11 cellular contexts compared by ENCODE assay signal in the genomic region with DNA sequence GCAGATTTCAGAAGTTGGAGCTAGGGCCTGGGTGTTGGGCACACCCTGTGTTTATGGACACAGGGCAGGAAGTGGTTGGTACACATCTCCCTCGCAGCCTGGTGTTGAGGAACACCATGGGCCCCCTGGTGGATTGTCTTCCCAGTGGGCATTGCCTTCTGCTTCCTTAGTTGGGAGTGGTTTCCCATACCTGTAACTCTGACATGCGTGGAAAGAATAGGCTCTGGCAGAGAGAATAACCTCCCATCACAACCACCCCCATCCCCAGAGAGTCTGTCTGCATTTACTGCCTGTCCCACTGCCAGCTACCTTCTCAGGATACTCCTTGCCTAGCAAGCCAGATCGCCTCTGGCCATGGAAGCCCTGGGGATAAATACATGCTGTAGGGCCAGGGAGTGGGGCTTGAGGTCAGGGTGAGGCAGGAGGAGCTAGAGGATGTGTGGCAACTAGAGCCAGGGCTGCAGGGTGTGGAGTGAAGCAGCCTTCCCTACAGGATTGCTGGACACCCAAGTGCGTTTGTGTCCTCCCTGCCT. TPM values are rescaled to one million over a fixed set of nuclear protein-coding genes. Genes with fewer than 3 reads are reported as not detected.
DNase-seq lines count a peak whose midpoint lies in the region; ATAC-seq and TF ChIP-seq lines count a peak whose summit lies in the region.
"Had no signal": no experiment of that assay in that cellular context is flagged by ENCODE, and none has a peak within 500 bp of the region (broad histone marks: within the 10 kb centered on the region; RNA-seq: fewer than 3 reads in every experiment).

No MANE protein-coding gene starts in this region.

- peaks cover 41% of the 10 kb centered on the region for H3K79me2 ChIP-seq in HCT116 (ENCODE audit: insufficient read depth, low read length)

- H3K9ac ChIP-seq in HCT116 (ENCODE audit: low read length): peak overlapping the region; percentile 54

- H3K9me3 Mint-ChIP-seq in CD4-positive, CD25-positive, alpha-beta regulatory T cell: no peaks in the 10 kb centered on the region
- H3K9me3 Mint-ChIP-seq in activated T-helper 17 cell treated with anti-CD3 and anti-CD28 coated beads, Interleukin-2, amount 50 U/mL, for 72 hours: no peaks in the 10 kb centered on the region

- RAD21 ChIA-PET in HCT116 (lab: Charles Lee; ENCODE audit: low non-redundant PET in 1 of 2, low total read pairs in 2 of 2, uncharacterized antibody in 2 of 2, unreplicated experiment in 2 of 2): interaction anchor here (0.9 kb wide), 2 partner anchors 15 to 38 kb away, joined by 3 read pairs; a partner anchor contains a TSS

- H3K36me3 ChIP-seq in CD4-positive, CD25-positive, alpha-beta regulatory T cell (ENCODE audit: control insufficient read depth, insufficient read depth, low read length): peaks cover 22% of the 10 kb centered on the region
- H3K36me3 ChIP-seq in HCT116 (ENCODE audit: control insufficient read depth in 1 of 2, insufficient read depth in 2 of 2, low read length in 2 of 2): peaks cover 4 to 29% of the 10 kb centered on the region in 2 experiments; a peak in 3 of 4 replicates
- no peaks in the 10 kb centered on the region for H3K36me3 ChIP-seq in mucosa of descending colon (ENCODE audit: low read depth)

- H3K27ac ChIP-seq in CD4-positive, CD25-positive, alpha-beta regulatory T cell (ENCODE audit: insufficient read depth, low read length, poor library complexity, severe bottlenecking): peak overlapping the region; percentile 16
- H3K27ac ChIP-seq in HCT116 (ENCODE audit: low read depth, low read length): peak overlapping the region; percentile 57

- H3K27me3 Mint-ChIP-seq in CD4-positive, CD25-positive, alpha-beta regulatory T cell: no peaks in the 10 kb centered on the region
- no peaks in the 10 kb centered on the region for H3K27me3 Mint-ChIP-seq in activated T-helper 17 cell treated with anti-CD3 and anti-CD28 coated beads, Interleukin-2, amount 50 U/mL, for 72 hours

- H2AFZ ChIP-seq in HCT116 (ENCODE audit: low read depth, low read length, poor library complexity, severe bottlenecking): no peak overlapping the region

- BruUV-seq in HCT116 (replicated peaks; lab: Mats Ljungman, UMichigan): no TSS peak

- ATAC-seq in CD4-positive, CD25-positive, alpha-beta regulatory T cell (ENCODE audit: low read depth in 2 of 2): peak; percentile 61 to 72
- ATAC-seq in HCT116: peak; percentile 54
- ATAC-seq in activated T-helper 17 cell treated with anti-CD3 and anti-CD28 coated beads, Interleukin-2, amount 50 U/mL, for 72 hours (replicated peaks): peak; percentile 23
- ATAC-seq in mucosa of descending colon: peak; percentile 80
- no peak for ATAC-seq in GM18502 (IDR thresholded peaks at IDR 0.05; ENCODE audit: poor library complexity, unreplicated experiment)
- no peak for ATAC-seq in HG02678 (IDR thresholded peaks at IDR 0.05; ENCODE audit: unreplicated experiment)

- no peaks in the 10 kb centered on the region for H3K9me2 ChIP-seq in HCT116 (ENCODE audit: insufficient read depth)

- H3K9me3 ChIP-seq in CD4-positive, CD25-positive, alpha-beta regulatory T cell (ENCODE audit: control insufficient read depth in 2 of 2, low read length in 2 of 2): no peaks in the 10 kb centered on the region
- H3K9me3 ChIP-seq in HCT116 (ENCODE audit: control insufficient read depth in 1 of 2, insufficient read depth in 1 of 2, low read depth in 1 of 2, low read length in 2 of 2) (no peaks in the 10 kb centered on the region), mucosa of descending colon (no peaks in the 10 kb centered on the region)

- TF ChIP-seq RAD21 in HCT116 (IDR thresholded peaks at IDR 0.05; ENCODE audit: low read depth): peak; percentile 51

- DNase-seq in CD4-positive, CD25-positive, alpha-beta regulatory T cell: peak in 2 of 3 donors; percentile 23 to 62
- DNase-seq in HCT116 (ENCODE audit: low read depth, low spot score): no peak
- DNase-seq in mucosa of descending colon: peak in 1 of 3 donors; percentile 53
- no peak for DNase-seq in NCI-H1105 (lab: John Stamatoyannopoulos, UW)
- DNase-seq in NCI-H1436 (lab: John Stamatoyannopoulos, UW): no peak
- DNase-seq: activated CD4-positive, alpha-beta T cell treated with anti-CD3 and anti-CD28 coated beads, Interleukin-2, amount 50 U/mL, for 48 hours; glutamatergic neuron; MM.1S had no signal

- POLR2A ChIA-PET in HCT116 (lab: Charles Lee): interaction anchor here (1.1 to 1.4 kb wide), 2 partner anchors 12 to 18 kb away, joined by 3 to 4 read pairs; a partner anchor contains a TSS

- CTCF ChIA-PET in HCT116 (lab: Charles Lee): interaction anchor here (0.7 to 3.1 kb wide), 6 partner anchors 8 to 321 kb away, joined by 3 to 25 read pairs (median 14); no protein-coding TSS in a partner anchor

- intact Hi-C loops in HCT116 (cut with micrococcal nuclease): loop anchor here (5.0 kb wide), 1 partner anchor 593 kb away; no protein-coding TSS in a partner anchor
- intact Hi-C loops in mucosa of descending colon (cut with DNase I, micrococcal nuclease): no loop called here

- peaks cover 4 to 37% (median 23%) of the 10 kb centered on the region in 4 donors for H3K4me1 Mint-ChIP-seq in CD4-positive, CD25-positive, alpha-beta regulatory T cell
- H3K4me1 Mint-ChIP-seq in activated T-helper 17 cell treated with anti-CD3 and anti-CD28 coated beads, Interleukin-2, amount 50 U/mL, for 72 hours: peaks cover 11% of the 10 kb centered on the region

- peak overlapping the region in 3 of 4 donors; percentile 6 to 64 (median 46) for H3K4me3 Mint-ChIP-seq in CD4-positive, CD25-positive, alpha-beta regulatory T cell
- no peak overlapping the region for H3K4me3 Mint-ChIP-seq in activated T-helper 17 cell treated with anti-CD3 and anti-CD28 coated beads, Interleukin-2, amount 50 U/mL, for 72 hours

- peak overlapping the region; percentile 88 to 94 (median 93) for H3K27ac Mint-ChIP-seq in CD4-positive, CD25-positive, alpha-beta regulatory T cell
- H3K27ac Mint-ChIP-seq in activated T-helper 17 cell treated with anti-CD3 and anti-CD28 coated beads, Interleukin-2, amount 50 U/mL, for 72 hours: peak overlapping the region; percentile 87

- TF ChIP-seq CTCF in HCT116 (IDR thresholded peaks at IDR 0.05 in 2 of 3, conservative IDR thresholded peaks at IDR 0.05 in 1 of 3; ENCODE audit: borderline replicate concordance in 1 of 3, insufficient read depth in 1 of 3, low read depth in 2 of 3, low read length in 2 of 3) (peak; percentile 30 to 52 (median 41); a peak in 4 of 6 replicates), mucosa of descending colon (IDR thresholded peaks at IDR 0.05) (no peak)

- peaks cover 13% of the 10 kb centered on the region for H3K36me3 Mint-ChIP-seq in CD4-positive, CD25-positive, alpha-beta regulatory T cell
- H3K36me3 Mint-ChIP-seq in activated T-helper 17 cell treated with anti-CD3 and anti-CD28 coated beads, Interleukin-2, amount 50 U/mL, for 72 hours (ENCODE audit: low read depth): peaks cover 29% of the 10 kb centered on the region

- TF ChIP-seq POLR2A in HCT116 (IDR thresholded peaks at IDR 0.05; ENCODE audit: borderline replicate concordance, extremely low read depth, insufficient read depth, insufficient read length): no peak

- H3K27me3 ChIP-seq in CD4-positive, CD25-positive, alpha-beta regulatory T cell (ENCODE audit: control insufficient read depth, insufficient read depth, low read length): no peaks in the 10 kb centered on the region
- H3K27me3 ChIP-seq in HCT116 (ENCODE audit: insufficient read depth, low read length): no peaks in the 10 kb centered on the region

- no peaks in the 10 kb centered on the region for H4K20me1 ChIP-seq in HCT116 (ENCODE audit: insufficient read depth)

- H3K4me1 ChIP-seq in CD4-positive, CD25-positive, alpha-beta regulatory T cell (ENCODE audit: control insufficient read depth, insufficient read depth, low read length, poor library complexity, severe bottlenecking): peaks cover 25% of the 10 kb centered on the region
- H3K4me1 ChIP-seq in HCT116 (ENCODE audit: control insufficient read depth in 1 of 2, insufficient read depth in 2 of 2, low read length in 2 of 2) (peaks cover 27 to 50% of the 10 kb centered on the region in 2 experiments), mucosa of descending colon (ENCODE audit: low read depth) (peaks cover 7% of the 10 kb centered on the region)

- H3K4me2 ChIP-seq in HCT116 (ENCODE audit: low read length): peak overlapping the region; percentile 76

- H3K4me3 ChIP-seq in CD4-positive, CD25-positive, alpha-beta regulatory T cell (ENCODE audit: low read depth, low read length): no peak overlapping the region
- 0 out of 4 replicates have a peak overlapping the region, but pooled peaks of 1 of the 2 experiments have one; percentile 11 for H3K4me3 ChIP-seq in HCT116 (replicated peaks in 1 of 2; ENCODE audit: low read depth in 1 of 2, low read length in 2 of 2)
- H3K4me3 ChIP-seq in mucosa of descending colon: no peak overlapping the region

RNA-seq across cellular contexts. Expression of a gene that starts 14.7 kb away (rescaled TPM):
- total RNA-seq in CD4-positive, CD25-positive, alpha-beta regulatory T cell: 0.30 TPM
- polyA plus RNA-seq in CD4-positive, CD25-positive, alpha-beta regulatory T cell: not detected
- total RNA-seq in HCT116 (2021; ENCODE audit: unreplicated experiment) (1.2 TPM), mucosa of descending colon (1 to 10 TPM in 1 of 3 donors, under 1 TPM in 2; 0.23 to 1.2 (median 0.46) TPM)
- polyA plus RNA-seq in HCT116 (2012): 0.65 and 0.97 TPM in 2 replicates
- under 1 TPM; 0.26 to 0.35 TPM for total RNA-seq in activated T-helper 17 cell treated with anti-CD3 and anti-CD28 coated beads, Interleukin-2, amount 50 U/mL, for 72 hours

RNA-seq across cellular contexts. Expression of a gene that starts 18.1 kb away (rescaled TPM):
- total RNA-seq in CD4-positive, CD25-positive, alpha-beta regulatory T cell: 36.3 TPM
- 1 to 10 TPM; 5.5 to 9.5 (median 6.6) TPM for polyA plus RNA-seq in CD4-positive, CD25-positive, alpha-beta regulatory T cell
- 45.2 TPM for total RNA-seq in HCT116 (2021; ENCODE audit: unreplicated experiment)
- 29.1 and 32.0 TPM in 2 replicates for polyA plus RNA-seq in HCT116 (2012)
- 10 to 100 TPM; 37.8 to 38.4 TPM for total RNA-seq in activated T-helper 17 cell treated with anti-CD3 and anti-CD28 coated beads, Interleukin-2, amount 50 U/mL, for 72 hours
- 10 to 100 TPM; 20.8 to 33.8 (median 26.3) TPM for total RNA-seq in mucosa of descending colon

RNA-seq across cellular contexts. Expression of a gene that starts 21.3 kb away (rescaled TPM):
- 59.2 TPM for total RNA-seq in CD4-positive, CD25-positive, alpha-beta regulatory T cell
- polyA plus RNA-seq in CD4-positive, CD25-positive, alpha-beta regulatory T cell: 100 to 1,000 TPM; 101 to 135 (median 117) TPM
- 84.5 TPM for total RNA-seq in HCT116 (2021; ENCODE audit: unreplicated experiment)
- polyA plus RNA-seq in HCT116 (2012): 112 and 118 TPM in 2 replicates
- total RNA-seq in activated T-helper 17 cell treated with anti-CD3 and anti-CD28 coated beads, Interleukin-2, amount 50 U/mL, for 72 hours: 10 to 100 TPM; 51.5 to 66.7 TPM
- total RNA-seq in mucosa of descending colon: 100 to 1,000 TPM in 2 of 3 donors, 10 to 100 TPM in 1; 88.4 to 131 (median 105) TPM

RNA-seq across cellular contexts. Expression of a gene that starts 21.4 kb away (rescaled TPM):
- 26.8 TPM for total RNA-seq in CD4-positive, CD25-positive, alpha-beta regulatory T cell
- 10 to 100 TPM in 2 of 4 donors, 1 to 10 TPM in 2; 8.4 to 20.5 (median 11.5) TPM for polyA plus RNA-seq in CD4-positive, CD25-positive, alpha-beta regulatory T cell
- total RNA-seq in HCT116 (2021; ENCODE audit: unreplicated experiment) (84.6 TPM), mucosa of descending colon (10 to 100 TPM; 27.5 to 29.8 (median 27.9) TPM)
- 66.5 and 85.7 TPM in 2 replicates for polyA plus RNA-seq in HCT116 (2012)
- total RNA-seq in activated T-helper 17 cell treated with anti-CD3 and anti-CD28 coated beads, Interleukin-2, amount 50 U/mL, for 72 hours: 10 to 100 TPM; 30.1 to 67.8 TPM

RNA-seq across cellular contexts. Expression of a gene that starts 40.1 kb away (rescaled TPM):
- 0.76 TPM for total RNA-seq in CD4-positive, CD25-positive, alpha-beta regulatory T cell
- under 1 TPM in 3 of 4 donors, not detected in 1; 0.20 to 0.87 (median 0.70) TPM for polyA plus RNA-seq in CD4-positive, CD25-positive, alpha-beta regulatory T cell
- 1.6 TPM for total RNA-seq in HCT116 (2021; ENCODE audit: unreplicated experiment)
- polyA plus RNA-seq in HCT116 (2012): 2.7 and 2.8 TPM in 2 replicates
- total RNA-seq in activated T-helper 17 cell treated with anti-CD3 and anti-CD28 coated beads, Interleukin-2, amount 50 U/mL, for 72 hours: 1 to 10 TPM; 1.3 to 2.8 TPM
- total RNA-seq in mucosa of descending colon: under 1 TPM in 1 of 3 donors, not detected in 2; 0.47 TPM

Comparison
In these comparisons a context has a peak if more than half of its experiments do, and no peak if none do; other contexts are left out.
1. ATAC-seq: peak in CD4-positive, CD25-positive, alpha-beta regulatory T cell (2 of 2), HCT116 (single experiment), activated T-helper 17 cell treated with anti-CD3 and anti-CD28 coated beads, Interleukin-2, amount 50 U/mL, for 72 hours (single experiment) and mucosa of descending colon (single experiment); none in GM18502 (single experiment) and HG02678 (single experiment).
2. DNase-seq: peak in CD4-positive, CD25-positive, alpha-beta regulatory T cell (2 of 3); none in HCT116 (single experiment), NCI-H1105 (single experiment) and NCI-H1436 (single experiment).